In genomic region chr5:40401965-40402364, GRCh38 we compare ENCODE assay signal across 13 cellular contexts.
A peak's percentile ranks its signal among the peaks of the same experiment; 100 is the strongest.
DNase-seq lines count a peak whose midpoint lies in the region; ATAC-seq and TF ChIP-seq lines count a peak whose summit lies in the region.
"Had no signal": no experiment of that assay in that cellular context is flagged by ENCODE, and none has a peak within 500 bp of the region (broad histone marks: within the 10 kb centered on the region; RNA-seq: fewer than 3 reads in every experiment).

No MANE protein-coding gene starts in this region.

- peaks cover 36% of the 10 kb centered on the region for H3K4me1 ChIP-seq in PC-3 (ENCODE audit: insufficient read depth, low read length)
- H3K4me1 ChIP-seq in upper lobe of right lung, result peaks cover 27% of the 10 kb centered on the region
- H3K4me1 ChIP-seq in stomach, result peaks cover 0 to 16% (median 0%) of the 10 kb centered on the region in 4 donors
- H3K4me1 ChIP-seq: uterus had no signal

- H3K4me2 ChIP-seq in PC-3 (ENCODE audit: low read length) (peak overlapping the region; percentile 67), neural cell (ENCODE audit: low read length) (peak overlapping the region; percentile 18)

- H3K79me2 ChIP-seq in PC-3 (ENCODE audit: low read length) (no peaks in the 10 kb centered on the region), neural cell (replicated peaks; ENCODE audit: insufficient read depth, low read length) (no peaks in the 10 kb centered on the region)

- peak; percentile 92 for ATAC-seq in PC-3
- no peak for ATAC-seq in HG03521 (IDR thresholded peaks at IDR 0.05; ENCODE audit: unreplicated experiment)
- ATAC-seq in upper lobe of right lung, result no peak
- ATAC-seq: lower lobe of right lung, Panc1 had no signal

- POLR2A ChIA-PET in PC-3 (lab: Charles Lee; ENCODE audit: unreplicated experiment), result no interaction called here

- no peak for TF ChIP-seq POLR2A in stomach (IDR thresholded peaks at IDR 0.05)

- no peaks in the 10 kb centered on the region for H4K20me1 ChIP-seq in PC-3 (ENCODE audit: low read length)
- H4K20me1 ChIP-seq in neural cell (ENCODE audit: insufficient read depth), result no peaks in the 10 kb centered on the region

- TF ChIP-seq CTCF in PC-3 (conservative IDR thresholded peaks at IDR 0.05; ENCODE audit: low read depth, low read length), result no peak
- TF ChIP-seq CTCF in neural cell (IDR thresholded peaks at IDR 0.05; ENCODE audit: poor library complexity, severe bottlenecking), result no peak
- TF ChIP-seq CTCF in upper lobe of right lung (IDR thresholded peaks at IDR 0.05), result no peak
- no peak for TF ChIP-seq CTCF in stomach (IDR thresholded peaks at IDR 0.05)
- TF ChIP-seq CTCF in coronary artery (IDR thresholded peaks at IDR 0.05), result no peak

- H3K9ac ChIP-seq in PC-3 (ENCODE audit: low read length) (no peak overlapping the region), neural cell (ENCODE audit: low read length) (peak overlapping the region; percentile 42)

- H3F3A ChIP-seq in PC-3 (ENCODE audit: low read length, unreplicated experiment) (no peaks in the 10 kb centered on the region), neural cell (ENCODE audit: insufficient read depth, low read length, poor library complexity, severe bottlenecking) (peaks cover 4% of the 10 kb centered on the region)

- H3K27ac ChIP-seq in PC-3 (ENCODE audit: low read length), result peak overlapping the region; percentile 63
- H3K27ac ChIP-seq in neural cell (ENCODE audit: low read length), result peak overlapping the region; percentile 81
- H3K27ac ChIP-seq in upper lobe of right lung, result no peak overlapping the region
- no peak overlapping the region for H3K27ac ChIP-seq in stomach
- no peak overlapping the region for H3K27ac ChIP-seq in coronary artery
- H3K27ac ChIP-seq: lower lobe of right lung, uterus had no signal

- DNase-seq in EL (peak; percentile 89), PC-3 (peak; percentile 95), upper lobe of right lung (no peak), stomach (no peak), coronary artery (ENCODE audit: low spot score) (no peak)
- peak; percentile 62 for DNase-seq in activated naive CD4-positive, alpha-beta T cell treated with anti-CD3 and anti-CD28 coated beads, Interleukin-2, amount 50 U/mL, for 16 hours
- DNase-seq: endodermal cell, lower lobe of right lung, NCI-H1048, uterus had no signal

- CTCF ChIA-PET in PC-3 (lab: Charles Lee), result no interaction called here

- H3K27me3 ChIP-seq in PC-3 (ENCODE audit: low read length) (no peaks in the 10 kb centered on the region), neural cell (ENCODE audit: insufficient read depth, low read depth, low read length) (no peaks in the 10 kb centered on the region), upper lobe of right lung (no peaks in the 10 kb centered on the region), stomach (no peaks in the 10 kb centered on the region)
- H3K27me3 ChIP-seq: uterus had no signal

- H3K36me3 ChIP-seq in PC-3 (ENCODE audit: low read depth, low read length), result no peaks in the 10 kb centered on the region
- H3K36me3 ChIP-seq in neural cell (ENCODE audit: insufficient read depth, low read length), result no peaks in the 10 kb centered on the region
- H3K36me3 ChIP-seq in upper lobe of right lung, result no peaks in the 10 kb centered on the region
- no peaks in the 10 kb centered on the region for H3K36me3 ChIP-seq in stomach
- H3K36me3 ChIP-seq: lower lobe of right lung, uterus had no signal

- H3K4me3 ChIP-seq in PC-3 (ENCODE audit: low read length) (no peak overlapping the region), neural cell (ENCODE audit: low read length) (peak overlapping the region; percentile 38), upper lobe of right lung (no peak overlapping the region), stomach (no peak overlapping the region), coronary artery (no peak overlapping the region)
- H3K4me3 ChIP-seq: lower lobe of right lung, uterus had no signal

- H2AFZ ChIP-seq in PC-3 (ENCODE audit: low read length) (no peak overlapping the region), neural cell (ENCODE audit: low read depth, low read length) (no peak overlapping the region)

- TF ChIP-seq RAD21 in neural cell (conservative IDR thresholded peaks at IDR 0.05), result no peak

- H3K9me2 ChIP-seq in PC-3 (replicated peaks; ENCODE audit: low read length) (peaks cover 6% of the 10 kb centered on the region; the same call in 1 of the 2 replicates), neural cell (ENCODE audit: insufficient read depth, low read length) (no peaks in the 10 kb centered on the region)

- 27 to 68% (median 61%) methylated on average over 1 of the region's 1 CpG for WGBS in stomach, 5 donors

- intact Hi-C loops in PC-3 (cut with micrococcal nuclease), result no loop called here
- intact Hi-C loops in upper lobe of right lung (cut with DNase I), result no loop called here
- intact Hi-C loops in stomach (cut with DNase I; ENCODE audit: low total_unique reads), result no loop called here

- no peaks in the 10 kb centered on the region for H3K9me3 ChIP-seq in PC-3 (ENCODE audit: low read length)
- no peaks in the 10 kb centered on the region for H3K9me3 ChIP-seq in neural cell (ENCODE audit: low read length)
- no peaks in the 10 kb centered on the region for H3K9me3 ChIP-seq in upper lobe of right lung
- no peaks in the 10 kb centered on the region for H3K9me3 ChIP-seq in stomach
- H3K9me3 ChIP-seq: lower lobe of right lung, uterus had no signal

- no peak for TF ChIP-seq EP300 in neural cell (conservative IDR thresholded peaks at IDR 0.05; ENCODE audit: poor library complexity, severe bottlenecking)
- no peak for TF ChIP-seq EP300 in stomach (IDR thresholded peaks at IDR 0.05)

- BruUV-seq in PC-3 (replicated peaks; lab: Mats Ljungman, UMichigan), result no TSS peak

TF ChIP-seq in neural cell, 6 proteins besides CTCF, POLR2A, EP300 and RAD21:
- TF ChIP-seq POLR2AphosphoS5 (IDR thresholded peaks at IDR 0.05) (no peak), EZH2 (IDR thresholded peaks at IDR 0.05; ENCODE audit: borderline replicate concordance, insufficient read depth, low read length, poor library complexity, severe bottlenecking) (no peak), SMC3 (conservative IDR thresholded peaks at IDR 0.05; ENCODE audit: poor library complexity) (no peak), REST (IDR thresholded peaks at IDR 0.05; ENCODE audit: borderline replicate concordance) (no peak), MXI1 (conservative IDR thresholded peaks at IDR 0.05; ENCODE audit: poor library complexity, severe bottlenecking) (no peak), TAF1 (IDR thresholded peaks at IDR 0.05; ENCODE audit: low read depth) (no peak)

Comparison
In these comparisons a context has a peak if more than half of its experiments do, and no peak if none do; other contexts are left out.
1. DNase-seq: peak in EL (single experiment), PC-3 (single experiment) and activated naive CD4-positive, alpha-beta T cell treated with anti-CD3 and anti-CD28 coated beads, Interleukin-2, amount 50 U/mL, for 16 hours (single experiment); none in upper lobe of right lung (single experiment), stomach (single experiment) and coronary artery (single experiment).
2. H3K27ac ChIP-seq: peak in PC-3 (single experiment) and neural cell (single experiment); none in upper lobe of right lung (single experiment), stomach (0 of 5) and coronary artery (0 of 2).